ENCODE assay signal across 15 cellular contexts in genomic region chr16:52265446-52265861, GRCh38.
DNase-seq lines count a peak whose midpoint lies in the region.
"Had no signal": no experiment of that assay in that cellular context is flagged by ENCODE, and none has a peak within 500 bp of the region (broad histone marks: within the 10 kb centered on the region; RNA-seq: fewer than 3 reads in every experiment).

No MANE protein-coding gene starts in this region.

- H3K4me3 ChIP-seq in iPS-20b (ENCODE audit: low read length), result no peak overlapping the region; the same call in 1 of the 2 replicates
- H3K4me3 ChIP-seq in MG63, result no peak overlapping the region
- H3K4me3 ChIP-seq: coronary artery had no signal

- peak overlapping the region; percentile 66 for H3K27ac ChIP-seq in iPS-20b (ENCODE audit: low read length)
- H3K27ac ChIP-seq: coronary artery, HL-60 had no signal

- DNase-seq in ELF-1 (ENCODE audit: low read depth, low spot score) (peak; percentile 2), NCI-H128 (lab: John Stamatoyannopoulos, UW; ENCODE audit: unreplicated experiment) (peak; percentile 96), NCI-H748 (lab: John Stamatoyannopoulos, UW; ENCODE audit: unreplicated experiment) (peak; percentile 97), NOMO-1 (lab: John Stamatoyannopoulos, UW; ENCODE audit: unreplicated experiment in 2 of 2) (no peak), NOMO-1 treated with dmso at 0.1 percent for 144 hours (lab: John Stamatoyannopoulos, UW; ENCODE audit: unreplicated experiment) (no peak), MG63 (no peak), dedifferentiated amniotic fluid mesenchymal stem cell (ENCODE audit: extremely low spot score) (no peak)
- DNase-seq: activated CD8-positive, alpha-beta T cell treated with anti-CD3 and anti-CD28 coated beads, Interleukin-2, amount 10 ng/mL, durations not matched to agents 7 days and 5 days; amniotic stem cell; head of caudate nucleus; naive B cell; SK-N-SH had no signal

- peaks cover 47% of the 10 kb centered on the region for H3K4me1 ChIP-seq in iPS-20b (ENCODE audit: insufficient read depth, low read length)

- no peaks in the 10 kb centered on the region for H3K36me3 ChIP-seq in iPS-20b (ENCODE audit: insufficient read depth, low read depth, low read length)
- H3K36me3 ChIP-seq in MG63, result no peaks in the 10 kb centered on the region

- H3K27me3 ChIP-seq in iPS-20b (ENCODE audit: insufficient read depth, low read length) (no peaks in the 10 kb centered on the region), MG63 (0 out of 2 replicates have a peak, but pooled peaks cover 2% of the 10 kb centered on the region)

- H3K9me3 ChIP-seq in iPS-20b (ENCODE audit: insufficient read depth, low read depth, low read length) (no peaks in the 10 kb centered on the region), MG63 (no peaks in the 10 kb centered on the region)
- H3K9me3 ChIP-seq: SK-N-SH had no signal

- H3K9ac ChIP-seq in iPS-20b (ENCODE audit: low read depth, low read length), result peak overlapping the region; percentile 46; the same call in 1 of the 2 replicates
- H3K9ac ChIP-seq: SK-N-SH had no signal

Comparison
In these comparisons a context has a peak if more than half of its experiments do, and no peak if none do; other contexts are left out.
1. DNase-seq: peak in ELF-1 (single experiment), NCI-H128 (single experiment) and NCI-H748 (single experiment); none in NOMO-1 (0 of 2), NOMO-1 treated with dmso at 0.1 percent for 144 hours (single experiment), MG63 (single experiment) and dedifferentiated amniotic fluid mesenchymal stem cell (single experiment).